In genomic region chr2:9167718-9168657, GRCh38 we compare ENCODE assay signal across 1 cellular context.
TF ChIP-seq lines count a peak whose summit lies in the region.

No MANE protein-coding gene starts in this region.

TF ChIP-seq in HepG2, 621 proteins besides CTCF, POLR2A, EP300 and RAD21 (continued from another document and continues in another):
- TF ChIP-seq SKIL (CRISPR knock-in tag; IDR thresholded peaks at IDR 0.05; ENCODE audit: borderline replicate concordance) (peak; percentile 76; the same call in 1 of the 2 replicates), TBX2 (CRISPR knock-in tag; IDR thresholded peaks at IDR 0.05; ENCODE audit: borderline replicate concordance) (peak; percentile 87; the same call in 1 of the 2 replicates), CHD4 (IDR thresholded peaks at IDR 0.05; ENCODE audit: borderline replicate concordance, low read length) (no peak), MED13 (CRISPR knock-in tag; IDR thresholded peaks at IDR 0.05) (no peak), PPARG (CRISPR knock-in tag; conservative IDR thresholded peaks at IDR 0.05) (peak; percentile 79), FOXA1 (IDR thresholded peaks at IDR 0.05) (peak; percentile 77), FOXA1 (CRISPR knock-in tag; IDR thresholded peaks at IDR 0.05) (peak; percentile 99), CREB1 (IDR thresholded peaks at IDR 0.05) (no peak), CREB1 (CRISPR knock-in tag; IDR thresholded peaks at IDR 0.05) (no peak), KAT8 (CRISPR knock-in tag; IDR thresholded peaks at IDR 0.05) (peak; percentile 61), RFX1 (IDR thresholded peaks at IDR 0.05) (no peak), BCLAF1 (IDR thresholded peaks at IDR 0.05) (no peak), KDM3A (CRISPR knock-in tag; IDR thresholded peaks at IDR 0.05; ENCODE audit: low read depth) (peak; percentile 94), ZBTB14 (CRISPR knock-in tag; IDR thresholded peaks at IDR 0.05) (no peak), PTBP1 (IDR thresholded peaks at IDR 0.05; ENCODE audit: low read depth, low read length, poor library complexity, severe bottlenecking) (no peak), TFAP4 (IDR thresholded peaks at IDR 0.05; ENCODE audit: borderline replicate concordance, low read depth) (peak; percentile 67; the same call in 1 of the 2 replicates), NFKBIZ (CRISPR knock-in tag; IDR thresholded peaks at IDR 0.05) (peak; percentile 79), TP53 (CRISPR knock-in tag; conservative IDR thresholded peaks at IDR 0.05) (no peak), IKZF1 (IDR thresholded peaks at IDR 0.05) (no peak), ZNF589 (CRISPR knock-in tag; conservative IDR thresholded peaks at IDR 0.05) (0 out of 2 replicates have a peak, but pooled peaks have one; percentile 22), MYC (CRISPR knock-in tag; IDR thresholded peaks at IDR 0.05; ENCODE audit: borderline replicate concordance) (peak; percentile 69; the same call in 1 of the 2 replicates), ZNF792 (CRISPR knock-in tag; IDR thresholded peaks at IDR 0.05) (peak; percentile 90), PATZ1 (CRISPR knock-in tag; IDR thresholded peaks at IDR 0.05) (peak; percentile 74), NKX3-1 (CRISPR knock-in tag; IDR thresholded peaks at IDR 0.05) (0 out of 2 replicates have a peak, but pooled peaks have one; percentile 53), CEBPG (CRISPR knock-in tag; IDR thresholded peaks at IDR 0.05) (peak; percentile 73), CBX5 (CRISPR knock-in tag; IDR thresholded peaks at IDR 0.05; ENCODE audit: borderline replicate concordance) (peak; percentile 93; the same call in 1 of the 2 replicates), ATF7 (IDR thresholded peaks at IDR 0.05) (no peak), ATF7 (CRISPR knock-in tag; IDR thresholded peaks at IDR 0.05) (peak; percentile 37; the same call in 1 of the 2 replicates), ZNF510 (CRISPR knock-in tag; IDR thresholded peaks at IDR 0.05; ENCODE audit: low read depth) (no peak), ESRRA (CRISPR knock-in tag; IDR thresholded peaks at IDR 0.05; ENCODE audit: low read depth) (peak; percentile 86), YY1 (IDR thresholded peaks at IDR 0.05; ENCODE audit: insufficient read depth, insufficient replicate concordance, low read depth, low read length) (peak; percentile 50), STAG1 (CRISPR knock-in tag; IDR thresholded peaks at IDR 0.05) (peak; percentile 32), ETV5 (CRISPR knock-in tag; IDR thresholded peaks at IDR 0.05; ENCODE audit: borderline replicate concordance) (peak; percentile 71; the same call in 1 of the 2 replicates), ZNF570 (CRISPR knock-in tag; IDR thresholded peaks at IDR 0.05; ENCODE audit: borderline replicate concordance) (no peak), ZNF282 (IDR thresholded peaks at IDR 0.05; ENCODE audit: partially characterized antibody) (no peak), TAF1 (CRISPR knock-in tag; IDR thresholded peaks at IDR 0.05) (no peak), SP5 (CRISPR knock-in tag; IDR thresholded peaks at IDR 0.05; ENCODE audit: borderline replicate concordance, low read depth) (peak; percentile 64), ZNF296 (CRISPR knock-in tag; conservative IDR thresholded peaks at IDR 0.05) (no peak), ZNF280D (CRISPR knock-in tag; IDR thresholded peaks at IDR 0.05) (0 out of 2 replicates have a peak, but pooled peaks have one; percentile 70), PREB (CRISPR knock-in tag; IDR thresholded peaks at IDR 0.05) (no peak)
- TF ChIP-seq, protein P1, sequence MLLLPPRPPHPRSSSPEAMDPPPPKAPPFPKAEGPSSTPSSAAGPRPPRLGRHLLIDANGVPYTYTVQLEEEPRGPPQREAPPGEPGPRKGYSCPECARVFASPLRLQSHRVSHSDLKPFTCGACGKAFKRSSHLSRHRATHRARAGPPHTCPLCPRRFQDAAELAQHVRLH (CRISPR knock-in tag; IDR thresholded peaks at IDR 0.05; ENCODE audit: borderline replicate concordance, low read depth) = peak; percentile 55; the same call in 1 of the 2 replicates
- TF ChIP-seq, protein P2, sequence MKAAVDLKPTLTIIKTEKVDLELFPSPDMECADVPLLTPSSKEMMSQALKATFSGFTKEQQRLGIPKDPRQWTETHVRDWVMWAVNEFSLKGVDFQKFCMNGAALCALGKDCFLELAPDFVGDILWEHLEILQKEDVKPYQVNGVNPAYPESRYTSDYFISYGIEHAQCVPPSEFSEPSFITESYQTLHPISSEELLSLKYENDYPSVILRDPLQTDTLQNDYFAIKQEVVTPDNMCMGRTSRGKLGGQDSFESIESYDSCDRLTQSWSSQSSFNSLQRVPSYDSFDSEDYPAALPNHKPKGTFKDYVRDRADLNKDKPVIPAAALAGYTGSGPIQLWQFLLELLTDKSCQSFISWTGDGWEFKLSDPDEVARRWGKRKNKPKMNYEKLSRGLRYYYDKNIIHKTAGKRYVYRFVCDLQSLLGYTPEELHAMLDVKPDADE (CRISPR knock-in tag; IDR thresholded peaks at IDR 0.05) = no peak
- TF ChIP-seq, protein P3, sequence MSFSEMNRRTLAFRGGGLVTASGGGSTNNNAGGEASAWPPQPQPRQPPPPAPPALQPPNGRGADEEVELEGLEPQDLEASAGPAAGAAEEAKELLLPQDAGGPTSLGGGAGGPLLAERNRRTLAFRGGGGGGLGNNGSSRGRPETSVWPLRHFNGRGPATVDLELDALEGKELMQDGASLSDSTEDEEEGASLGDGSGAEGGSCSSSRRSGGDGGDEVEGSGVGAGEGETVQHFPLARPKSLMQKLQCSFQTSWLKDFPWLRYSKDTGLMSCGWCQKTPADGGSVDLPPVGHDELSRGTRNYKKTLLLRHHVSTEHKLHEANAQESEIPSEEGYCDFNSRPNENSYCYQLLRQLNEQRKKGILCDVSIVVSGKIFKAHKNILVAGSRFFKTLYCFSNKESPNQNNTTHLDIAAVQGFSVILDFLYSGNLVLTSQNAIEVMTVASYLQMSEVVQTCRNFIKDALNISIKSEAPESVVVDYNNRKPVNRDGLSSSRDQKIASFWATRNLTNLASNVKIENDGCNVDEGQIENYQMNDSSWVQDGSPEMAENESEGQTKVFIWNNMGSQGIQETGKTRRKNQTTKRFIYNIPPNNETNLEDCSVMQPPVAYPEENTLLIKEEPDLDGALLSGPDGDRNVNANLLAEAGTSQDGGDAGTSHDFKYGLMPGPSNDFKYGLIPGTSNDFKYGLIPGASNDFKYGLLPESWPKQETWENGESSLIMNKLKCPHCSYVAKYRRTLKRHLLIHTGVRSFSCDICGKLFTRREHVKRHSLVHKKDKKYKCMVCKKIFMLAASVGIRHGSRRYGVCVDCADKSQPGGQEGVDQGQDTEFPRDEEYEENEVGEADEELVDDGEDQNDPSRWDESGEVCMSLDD (CRISPR knock-in tag; IDR thresholded peaks at IDR 0.05; ENCODE audit: borderline replicate concordance) = no peak
- TF ChIP-seq, protein P4, sequence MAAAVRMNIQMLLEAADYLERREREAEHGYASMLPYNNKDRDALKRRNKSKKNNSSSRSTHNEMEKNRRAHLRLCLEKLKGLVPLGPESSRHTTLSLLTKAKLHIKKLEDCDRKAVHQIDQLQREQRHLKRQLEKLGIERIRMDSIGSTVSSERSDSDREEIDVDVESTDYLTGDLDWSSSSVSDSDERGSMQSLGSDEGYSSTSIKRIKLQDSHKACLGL (CRISPR knock-in tag; IDR thresholded peaks at IDR 0.05) = no peak
- TF ChIP-seq, protein P5, sequence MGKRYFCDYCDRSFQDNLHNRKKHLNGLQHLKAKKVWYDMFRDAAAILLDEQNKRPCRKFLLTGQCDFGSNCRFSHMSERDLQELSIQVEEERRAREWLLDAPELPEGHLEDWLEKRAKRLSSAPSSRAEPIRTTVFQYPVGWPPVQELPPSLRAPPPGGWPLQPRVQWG (CRISPR knock-in tag; IDR thresholded peaks at IDR 0.05; ENCODE audit: borderline replicate concordance, low read depth) = no peak
